ENCODE assay signal across 1 cellular context in the genomic region with DNA sequence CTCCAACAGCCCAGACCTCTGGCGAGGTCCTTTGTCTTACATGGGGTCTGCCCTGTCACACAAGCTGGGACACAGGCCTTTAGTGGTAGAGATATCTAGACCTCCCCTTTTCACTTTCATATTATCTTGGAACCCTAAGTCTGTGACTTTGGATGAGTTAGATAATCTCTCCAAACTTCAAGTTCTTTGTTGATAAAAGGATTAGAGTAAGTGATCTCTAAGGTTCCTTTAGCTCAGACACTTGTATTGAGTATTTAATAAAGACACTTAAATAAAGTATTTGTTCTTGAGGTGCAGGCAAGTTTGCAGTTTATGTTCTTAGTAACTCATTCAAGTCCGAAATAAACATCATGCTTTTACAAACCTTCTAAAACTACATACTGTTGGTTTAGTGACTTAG.
TF ChIP-seq lines count a peak whose summit lies in the region.

No MANE protein-coding gene starts in this region.

TF ChIP-seq in GM23338, 12 proteins besides CTCF, POLR2A, EP300 and RAD21:
- TF ChIP-seq, protein P1, sequence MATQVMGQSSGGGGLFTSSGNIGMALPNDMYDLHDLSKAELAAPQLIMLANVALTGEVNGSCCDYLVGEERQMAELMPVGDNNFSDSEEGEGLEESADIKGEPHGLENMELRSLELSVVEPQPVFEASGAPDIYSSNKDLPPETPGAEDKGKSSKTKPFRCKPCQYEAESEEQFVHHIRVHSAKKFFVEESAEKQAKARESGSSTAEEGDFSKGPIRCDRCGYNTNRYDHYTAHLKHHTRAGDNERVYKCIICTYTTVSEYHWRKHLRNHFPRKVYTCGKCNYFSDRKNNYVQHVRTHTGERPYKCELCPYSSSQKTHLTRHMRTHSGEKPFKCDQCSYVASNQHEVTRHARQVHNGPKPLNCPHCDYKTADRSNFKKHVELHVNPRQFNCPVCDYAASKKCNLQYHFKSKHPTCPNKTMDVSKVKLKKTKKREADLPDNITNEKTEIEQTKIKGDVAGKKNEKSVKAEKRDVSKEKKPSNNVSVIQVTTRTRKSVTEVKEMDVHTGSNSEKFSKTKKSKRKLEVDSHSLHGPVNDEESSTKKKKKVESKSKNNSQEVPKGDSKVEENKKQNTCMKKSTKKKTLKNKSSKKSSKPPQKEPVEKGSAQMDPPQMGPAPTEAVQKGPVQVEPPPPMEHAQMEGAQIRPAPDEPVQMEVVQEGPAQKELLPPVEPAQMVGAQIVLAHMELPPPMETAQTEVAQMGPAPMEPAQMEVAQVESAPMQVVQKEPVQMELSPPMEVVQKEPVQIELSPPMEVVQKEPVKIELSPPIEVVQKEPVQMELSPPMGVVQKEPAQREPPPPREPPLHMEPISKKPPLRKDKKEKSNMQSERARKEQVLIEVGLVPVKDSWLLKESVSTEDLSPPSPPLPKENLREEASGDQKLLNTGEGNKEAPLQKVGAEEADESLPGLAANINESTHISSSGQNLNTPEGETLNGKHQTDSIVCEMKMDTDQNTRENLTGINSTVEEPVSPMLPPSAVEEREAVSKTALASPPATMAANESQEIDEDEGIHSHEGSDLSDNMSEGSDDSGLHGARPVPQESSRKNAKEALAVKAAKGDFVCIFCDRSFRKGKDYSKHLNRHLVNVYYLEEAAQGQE (IDR thresholded peaks at IDR 0.05; ENCODE audit: unreplicated experiment), result no peak
- TF ChIP-seq ZNF331 (CRISPR knock-in tag; IDR thresholded peaks at IDR 0.05; ENCODE audit: low read depth) (no peak), ZNF114 (CRISPR knock-in tag; IDR thresholded peaks at IDR 0.05) (no peak), POLR2AphosphoS5 (IDR thresholded peaks at IDR 0.05; ENCODE audit: low read depth) (no peak), EZH2phosphoT487 (IDR thresholded peaks at IDR 0.05; ENCODE audit: unreplicated experiment) (no peak), CREB1 (CRISPR knock-in tag; IDR thresholded peaks at IDR 0.05; ENCODE audit: low read depth) (no peak), JUNB (IDR thresholded peaks at IDR 0.05; ENCODE audit: unreplicated experiment) (no peak), EZH2 (IDR thresholded peaks at IDR 0.05; ENCODE audit: low read depth, unreplicated experiment) (no peak), STAT1 (IDR thresholded peaks at IDR 0.05; ENCODE audit: unreplicated experiment) (no peak), NANOG (IDR thresholded peaks at IDR 0.05; ENCODE audit: borderline replicate concordance) (no peak)
- TF ChIP-seq, protein P2, sequence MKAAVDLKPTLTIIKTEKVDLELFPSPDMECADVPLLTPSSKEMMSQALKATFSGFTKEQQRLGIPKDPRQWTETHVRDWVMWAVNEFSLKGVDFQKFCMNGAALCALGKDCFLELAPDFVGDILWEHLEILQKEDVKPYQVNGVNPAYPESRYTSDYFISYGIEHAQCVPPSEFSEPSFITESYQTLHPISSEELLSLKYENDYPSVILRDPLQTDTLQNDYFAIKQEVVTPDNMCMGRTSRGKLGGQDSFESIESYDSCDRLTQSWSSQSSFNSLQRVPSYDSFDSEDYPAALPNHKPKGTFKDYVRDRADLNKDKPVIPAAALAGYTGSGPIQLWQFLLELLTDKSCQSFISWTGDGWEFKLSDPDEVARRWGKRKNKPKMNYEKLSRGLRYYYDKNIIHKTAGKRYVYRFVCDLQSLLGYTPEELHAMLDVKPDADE (IDR thresholded peaks at IDR 0.05), result no peak
- TF ChIP-seq, protein P3, sequence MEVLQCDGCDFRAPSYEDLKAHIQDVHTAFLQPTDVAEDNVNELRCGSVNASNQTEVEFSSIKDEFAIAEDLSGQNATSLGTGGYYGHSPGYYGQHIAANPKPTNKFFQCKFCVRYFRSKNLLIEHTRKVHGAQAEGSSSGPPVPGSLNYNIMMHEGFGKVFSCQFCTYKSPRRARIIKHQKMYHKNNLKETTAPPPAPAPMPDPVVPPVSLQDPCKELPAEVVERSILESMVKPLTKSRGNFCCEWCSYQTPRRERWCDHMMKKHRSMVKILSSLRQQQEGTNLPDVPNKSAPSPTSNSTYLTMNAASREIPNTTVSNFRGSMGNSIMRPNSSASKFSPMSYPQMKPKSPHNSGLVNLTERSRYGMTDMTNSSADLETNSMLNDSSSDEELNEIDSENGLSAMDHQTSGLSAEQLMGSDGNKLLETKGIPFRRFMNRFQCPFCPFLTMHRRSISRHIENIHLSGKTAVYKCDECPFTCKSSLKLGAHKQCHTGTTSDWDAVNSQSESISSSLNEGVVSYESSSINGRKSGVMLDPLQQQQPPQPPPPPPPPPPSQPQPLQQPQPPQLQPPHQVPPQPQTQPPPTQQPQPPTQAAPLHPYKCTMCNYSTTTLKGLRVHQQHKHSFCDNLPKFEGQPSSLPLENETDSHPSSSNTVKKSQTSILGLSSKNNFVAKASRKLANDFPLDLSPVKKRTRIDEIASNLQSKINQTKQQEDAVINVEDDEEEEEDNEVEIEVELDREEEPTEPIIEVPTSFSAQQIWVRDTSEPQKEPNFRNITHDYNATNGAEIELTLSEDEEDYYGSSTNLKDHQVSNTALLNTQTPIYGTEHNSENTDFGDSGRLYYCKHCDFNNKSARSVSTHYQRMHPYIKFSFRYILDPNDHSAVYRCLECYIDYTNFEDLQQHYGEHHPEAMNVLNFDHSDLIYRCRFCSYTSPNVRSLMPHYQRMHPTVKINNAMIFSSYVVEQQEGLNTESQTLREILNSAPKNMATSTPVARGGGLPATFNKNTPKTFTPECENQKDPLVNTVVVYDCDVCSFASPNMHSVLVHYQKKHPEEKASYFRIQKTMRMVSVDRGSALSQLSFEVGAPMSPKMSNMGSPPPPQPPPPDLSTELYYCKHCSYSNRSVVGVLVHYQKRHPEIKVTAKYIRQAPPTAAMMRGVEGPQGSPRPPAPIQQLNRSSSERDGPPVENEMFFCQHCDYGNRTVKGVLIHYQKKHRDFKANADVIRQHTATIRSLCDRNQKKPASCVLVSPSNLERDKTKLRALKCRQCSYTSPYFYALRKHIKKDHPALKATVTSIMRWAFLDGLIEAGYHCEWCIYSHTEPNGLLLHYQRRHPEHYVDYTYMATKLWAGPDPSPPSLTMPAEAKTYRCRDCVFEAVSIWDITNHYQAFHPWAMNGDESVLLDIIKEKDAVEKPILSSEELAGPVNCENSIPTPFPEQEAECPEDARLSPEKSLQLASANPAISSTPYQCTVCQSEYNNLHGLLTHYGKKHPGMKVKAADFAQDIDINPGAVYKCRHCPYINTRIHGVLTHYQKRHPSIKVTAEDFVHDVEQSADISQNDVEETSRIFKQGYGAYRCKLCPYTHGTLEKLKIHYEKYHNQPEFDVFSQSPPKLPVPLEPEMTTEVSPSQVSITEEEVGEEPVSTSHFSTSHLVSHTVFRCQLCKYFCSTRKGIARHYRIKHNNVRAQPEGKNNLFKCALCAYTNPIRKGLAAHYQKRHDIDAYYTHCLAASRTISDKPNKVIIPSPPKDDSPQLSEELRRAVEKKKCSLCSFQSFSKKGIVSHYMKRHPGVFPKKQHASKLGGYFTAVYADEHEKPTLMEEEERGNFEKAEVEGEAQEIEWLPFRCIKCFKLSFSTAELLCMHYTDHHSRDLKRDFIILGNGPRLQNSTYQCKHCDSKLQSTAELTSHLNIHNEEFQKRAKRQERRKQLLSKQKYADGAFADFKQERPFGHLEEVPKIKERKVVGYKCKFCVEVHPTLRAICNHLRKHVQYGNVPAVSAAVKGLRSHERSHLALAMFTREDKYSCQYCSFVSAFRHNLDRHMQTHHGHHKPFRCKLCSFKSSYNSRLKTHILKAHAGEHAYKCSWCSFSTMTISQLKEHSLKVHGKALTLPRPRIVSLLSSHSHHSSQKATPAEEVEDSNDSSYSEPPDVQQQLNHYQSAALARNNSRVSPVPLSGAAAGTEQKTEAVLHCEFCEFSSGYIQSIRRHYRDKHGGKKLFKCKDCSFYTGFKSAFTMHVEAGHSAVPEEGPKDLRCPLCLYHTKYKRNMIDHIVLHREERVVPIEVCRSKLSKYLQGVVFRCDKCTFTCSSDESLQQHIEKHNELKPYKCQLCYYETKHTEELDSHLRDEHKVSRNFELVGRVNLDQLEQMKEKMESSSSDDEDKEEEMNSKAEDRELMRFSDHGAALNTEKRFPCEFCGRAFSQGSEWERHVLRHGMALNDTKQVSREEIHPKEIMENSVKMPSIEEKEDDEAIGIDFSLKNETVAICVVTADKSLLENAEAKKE (CRISPR knock-in tag; IDR thresholded peaks at IDR 0.05), result no peak
